ENCODE assay signal across 1 cellular context in genomic region chr17:72604518-72604917, GRCh38.
TF ChIP-seq lines count a peak whose summit lies in the region.

No MANE protein-coding gene starts in this region.

TF ChIP-seq in A549, 52 proteins besides CTCF, POLR2A, EP300 and RAD21 (continued from another document):
- no peak for TF ChIP-seq PBX3 (IDR thresholded peaks at IDR 0.05)
- TF ChIP-seq RARB (CRISPR knock-in tag; IDR thresholded peaks at IDR 0.05) = no peak
- no peak for TF ChIP-seq USF2 (IDR thresholded peaks at IDR 0.05)
- TF ChIP-seq FOSB (CRISPR knock-in tag; IDR thresholded peaks at IDR 0.05) = no peak
- no peak for TF ChIP-seq POLR2AphosphoS2 (conservative IDR thresholded peaks at IDR 0.05; ENCODE audit: low read length)
